In the genomic region with DNA sequence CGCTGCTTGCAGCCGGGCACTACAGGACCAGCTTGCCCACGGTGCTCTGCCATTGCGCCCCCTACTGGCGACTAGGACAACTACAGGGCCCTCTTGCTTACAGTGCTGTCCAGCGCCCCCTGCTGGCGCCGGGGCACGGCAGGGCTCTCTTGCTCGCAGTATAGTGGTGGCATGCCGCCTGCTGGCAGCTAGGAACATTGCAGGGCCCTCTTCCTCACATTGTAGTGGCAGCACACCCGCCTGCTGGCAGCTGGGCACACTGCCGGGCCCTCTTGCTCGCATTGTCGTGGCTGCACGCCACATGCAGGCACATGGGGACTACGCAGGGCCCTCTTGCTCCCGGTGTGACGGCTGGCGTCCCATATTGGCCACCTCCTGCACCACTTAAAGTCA, we compare ENCODE assay signal across 1 cellular context.
A peak's percentile ranks its signal among the peaks of the same experiment; 100 is the strongest.
TF ChIP-seq lines count a peak whose summit lies in the region.

No MANE protein-coding gene starts in this region.

TF ChIP-seq in HepG2, 621 proteins besides CTCF, POLR2A, EP300 and RAD21 (continued from another document and continues in another):
- TF ChIP-seq, protein P1, sequence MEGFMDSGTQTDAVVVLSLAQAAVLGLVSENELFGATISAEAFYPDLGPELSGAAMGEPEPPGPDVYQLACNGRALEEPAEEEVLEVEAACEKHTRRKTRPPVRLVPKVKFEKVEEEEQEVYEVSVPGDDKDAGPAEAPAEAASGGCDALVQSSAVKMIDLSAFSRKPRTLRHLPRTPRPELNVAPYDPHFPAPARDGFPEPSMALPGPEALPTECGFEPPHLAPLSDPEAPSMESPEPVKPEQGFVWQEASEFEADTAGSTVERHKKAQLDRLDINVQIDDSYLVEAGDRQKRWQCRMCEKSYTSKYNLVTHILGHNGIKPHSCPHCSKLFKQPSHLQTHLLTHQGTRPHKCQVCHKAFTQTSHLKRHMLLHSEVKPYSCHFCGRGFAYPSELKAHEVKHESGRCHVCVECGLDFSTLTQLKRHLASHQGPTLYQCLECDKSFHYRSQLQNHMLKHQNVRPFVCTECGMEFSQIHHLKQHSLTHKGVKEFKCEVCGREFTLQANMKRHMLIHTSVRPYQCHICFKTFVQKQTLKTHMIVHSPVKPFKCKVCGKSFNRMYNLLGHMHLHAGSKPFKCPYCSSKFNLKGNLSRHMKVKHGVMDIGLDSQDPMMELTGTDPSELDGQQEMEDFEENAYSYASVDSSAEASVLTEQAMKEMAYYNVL (CRISPR knock-in tag; IDR thresholded peaks at IDR 0.05; ENCODE audit: borderline replicate concordance): peak; percentile 66; the same call in 1 of the 2 replicates
- TF ChIP-seq, protein P2, sequence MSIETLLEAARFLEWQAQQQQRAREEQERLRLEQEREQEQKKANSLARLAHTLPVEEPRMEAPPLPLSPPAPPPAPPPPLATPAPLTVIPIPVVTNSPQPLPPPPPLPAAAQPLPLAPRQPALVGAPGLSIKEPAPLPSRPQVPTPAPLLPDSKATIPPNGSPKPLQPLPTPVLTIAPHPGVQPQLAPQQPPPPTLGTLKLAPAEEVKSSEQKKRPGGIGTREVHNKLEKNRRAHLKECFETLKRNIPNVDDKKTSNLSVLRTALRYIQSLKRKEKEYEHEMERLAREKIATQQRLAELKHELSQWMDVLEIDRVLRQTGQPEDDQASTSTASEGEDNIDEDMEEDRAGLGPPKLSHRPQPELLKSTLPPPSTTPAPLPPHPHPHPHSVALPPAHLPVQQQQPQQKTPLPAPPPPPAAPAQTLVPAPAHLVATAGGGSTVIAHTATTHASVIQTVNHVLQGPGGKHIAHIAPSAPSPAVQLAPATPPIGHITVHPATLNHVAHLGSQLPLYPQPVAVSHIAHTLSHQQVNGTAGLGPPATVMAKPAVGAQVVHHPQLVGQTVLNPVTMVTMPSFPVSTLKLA (IDR thresholded peaks at IDR 0.05): peak; percentile 50
- TF ChIP-seq MTA1 (CRISPR knock-in tag; IDR thresholded peaks at IDR 0.05; ENCODE audit: borderline replicate concordance) (peak; percentile 76; the same call in 1 of the 2 replicates), ZMAT3 (CRISPR knock-in tag; conservative IDR thresholded peaks at IDR 0.05) (peak; percentile 96), MED1 (CRISPR knock-in tag; IDR thresholded peaks at IDR 0.05) (peak; percentile 84), RARA (CRISPR knock-in tag; IDR thresholded peaks at IDR 0.05) (peak; percentile 14), CEBPG (CRISPR knock-in tag; IDR thresholded peaks at IDR 0.05) (peak; percentile 37; the same call in 1 of the 2 replicates), FOXO1 (CRISPR knock-in tag; IDR thresholded peaks at IDR 0.05) (peak; percentile 86), SNAI1 (CRISPR knock-in tag; IDR thresholded peaks at IDR 0.05; ENCODE audit: borderline replicate concordance) (0 out of 2 replicates have a peak, but pooled peaks have one; percentile 45), ZIK1 (CRISPR knock-in tag; IDR thresholded peaks at IDR 0.05; ENCODE audit: borderline replicate concordance, low read depth) (peak; percentile 78), ZNF124 (CRISPR knock-in tag; IDR thresholded peaks at IDR 0.05) (peak; percentile 90), TP53 (CRISPR knock-in tag; conservative IDR thresholded peaks at IDR 0.05) (peak; percentile 94)
- TF ChIP-seq, protein P3, sequence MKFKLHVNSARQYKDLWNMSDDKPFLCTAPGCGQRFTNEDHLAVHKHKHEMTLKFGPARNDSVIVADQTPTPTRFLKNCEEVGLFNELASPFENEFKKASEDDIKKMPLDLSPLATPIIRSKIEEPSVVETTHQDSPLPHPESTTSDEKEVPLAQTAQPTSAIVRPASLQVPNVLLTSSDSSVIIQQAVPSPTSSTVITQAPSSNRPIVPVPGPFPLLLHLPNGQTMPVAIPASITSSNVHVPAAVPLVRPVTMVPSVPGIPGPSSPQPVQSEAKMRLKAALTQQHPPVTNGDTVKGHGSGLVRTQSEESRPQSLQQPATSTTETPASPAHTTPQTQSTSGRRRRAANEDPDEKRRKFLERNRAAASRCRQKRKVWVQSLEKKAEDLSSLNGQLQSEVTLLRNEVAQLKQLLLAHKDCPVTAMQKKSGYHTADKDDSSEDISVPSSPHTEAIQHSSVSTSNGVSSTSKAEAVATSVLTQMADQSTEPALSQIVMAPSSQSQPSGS (CRISPR knock-in tag; IDR thresholded peaks at IDR 0.05): peak; percentile 88
- TF ChIP-seq, protein P4, sequence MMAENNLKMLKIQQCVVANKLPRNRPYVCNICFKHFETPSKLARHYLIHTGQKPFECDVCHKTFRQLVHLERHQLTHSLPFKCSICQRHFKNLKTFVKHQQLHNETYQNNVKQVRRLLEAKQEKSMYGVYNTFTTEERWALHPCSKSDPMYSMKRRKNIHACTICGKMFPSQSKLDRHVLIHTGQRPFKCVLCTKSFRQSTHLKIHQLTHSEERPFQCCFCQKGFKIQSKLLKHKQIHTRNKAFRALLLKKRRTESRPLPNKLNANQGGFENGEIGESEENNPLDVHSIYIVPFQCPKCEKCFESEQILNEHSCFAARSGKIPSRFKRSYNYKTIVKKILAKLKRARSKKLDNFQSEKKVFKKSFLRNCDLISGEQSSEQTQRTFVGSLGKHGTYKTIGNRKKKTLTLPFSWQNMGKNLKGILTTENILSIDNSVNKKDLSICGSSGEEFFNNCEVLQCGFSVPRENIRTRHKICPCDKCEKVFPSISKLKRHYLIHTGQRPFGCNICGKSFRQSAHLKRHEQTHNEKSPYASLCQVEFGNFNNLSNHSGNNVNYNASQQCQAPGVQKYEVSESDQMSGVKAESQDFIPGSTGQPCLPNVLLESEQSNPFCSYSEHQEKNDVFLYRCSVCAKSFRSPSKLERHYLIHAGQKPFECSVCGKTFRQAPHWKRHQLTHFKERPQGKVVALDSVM (CRISPR knock-in tag; IDR thresholded peaks at IDR 0.05): peak; percentile 48; the same call in 1 of the 2 replicates
- TF ChIP-seq, protein P5, sequence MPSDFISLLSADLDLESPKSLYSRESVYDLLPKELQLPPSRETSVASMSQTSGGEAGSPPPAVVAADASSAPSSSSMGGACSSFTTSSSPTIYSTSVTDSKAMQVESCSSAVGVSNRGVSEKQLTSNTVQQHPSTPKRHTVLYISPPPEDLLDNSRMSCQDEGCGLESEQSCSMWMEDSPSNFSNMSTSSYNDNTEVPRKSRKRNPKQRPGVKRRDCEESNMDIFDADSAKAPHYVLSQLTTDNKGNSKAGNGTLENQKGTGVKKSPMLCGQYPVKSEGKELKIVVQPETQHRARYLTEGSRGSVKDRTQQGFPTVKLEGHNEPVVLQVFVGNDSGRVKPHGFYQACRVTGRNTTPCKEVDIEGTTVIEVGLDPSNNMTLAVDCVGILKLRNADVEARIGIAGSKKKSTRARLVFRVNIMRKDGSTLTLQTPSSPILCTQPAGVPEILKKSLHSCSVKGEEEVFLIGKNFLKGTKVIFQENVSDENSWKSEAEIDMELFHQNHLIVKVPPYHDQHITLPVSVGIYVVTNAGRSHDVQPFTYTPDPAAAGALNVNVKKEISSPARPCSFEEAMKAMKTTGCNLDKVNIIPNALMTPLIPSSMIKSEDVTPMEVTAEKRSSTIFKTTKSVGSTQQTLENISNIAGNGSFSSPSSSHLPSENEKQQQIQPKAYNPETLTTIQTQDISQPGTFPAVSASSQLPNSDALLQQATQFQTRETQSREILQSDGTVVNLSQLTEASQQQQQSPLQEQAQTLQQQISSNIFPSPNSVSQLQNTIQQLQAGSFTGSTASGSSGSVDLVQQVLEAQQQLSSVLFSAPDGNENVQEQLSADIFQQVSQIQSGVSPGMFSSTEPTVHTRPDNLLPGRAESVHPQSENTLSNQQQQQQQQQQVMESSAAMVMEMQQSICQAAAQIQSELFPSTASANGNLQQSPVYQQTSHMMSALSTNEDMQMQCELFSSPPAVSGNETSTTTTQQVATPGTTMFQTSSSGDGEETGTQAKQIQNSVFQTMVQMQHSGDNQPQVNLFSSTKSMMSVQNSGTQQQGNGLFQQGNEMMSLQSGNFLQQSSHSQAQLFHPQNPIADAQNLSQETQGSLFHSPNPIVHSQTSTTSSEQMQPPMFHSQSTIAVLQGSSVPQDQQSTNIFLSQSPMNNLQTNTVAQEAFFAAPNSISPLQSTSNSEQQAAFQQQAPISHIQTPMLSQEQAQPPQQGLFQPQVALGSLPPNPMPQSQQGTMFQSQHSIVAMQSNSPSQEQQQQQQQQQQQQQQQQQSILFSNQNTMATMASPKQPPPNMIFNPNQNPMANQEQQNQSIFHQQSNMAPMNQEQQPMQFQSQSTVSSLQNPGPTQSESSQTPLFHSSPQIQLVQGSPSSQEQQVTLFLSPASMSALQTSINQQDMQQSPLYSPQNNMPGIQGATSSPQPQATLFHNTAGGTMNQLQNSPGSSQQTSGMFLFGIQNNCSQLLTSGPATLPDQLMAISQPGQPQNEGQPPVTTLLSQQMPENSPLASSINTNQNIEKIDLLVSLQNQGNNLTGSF (CRISPR knock-in tag; IDR thresholded peaks at IDR 0.05): peak; percentile 19; the same call in 1 of the 2 replicates
- TF ChIP-seq, protein P6, sequence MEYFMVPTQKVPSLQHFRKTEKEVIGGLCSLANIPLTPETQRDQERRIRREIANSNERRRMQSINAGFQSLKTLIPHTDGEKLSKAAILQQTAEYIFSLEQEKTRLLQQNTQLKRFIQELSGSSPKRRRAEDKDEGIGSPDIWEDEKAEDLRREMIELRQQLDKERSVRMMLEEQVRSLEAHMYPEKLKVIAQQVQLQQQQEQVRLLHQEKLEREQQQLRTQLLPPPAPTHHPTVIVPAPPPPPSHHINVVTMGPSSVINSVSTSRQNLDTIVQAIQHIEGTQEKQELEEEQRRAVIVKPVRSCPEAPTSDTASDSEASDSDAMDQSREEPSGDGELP (IDR thresholded peaks at IDR 0.05; ENCODE audit: borderline replicate concordance, low read depth): peak; percentile 46; the same call in 1 of the 2 replicates
- TF ChIP-seq, protein P7, sequence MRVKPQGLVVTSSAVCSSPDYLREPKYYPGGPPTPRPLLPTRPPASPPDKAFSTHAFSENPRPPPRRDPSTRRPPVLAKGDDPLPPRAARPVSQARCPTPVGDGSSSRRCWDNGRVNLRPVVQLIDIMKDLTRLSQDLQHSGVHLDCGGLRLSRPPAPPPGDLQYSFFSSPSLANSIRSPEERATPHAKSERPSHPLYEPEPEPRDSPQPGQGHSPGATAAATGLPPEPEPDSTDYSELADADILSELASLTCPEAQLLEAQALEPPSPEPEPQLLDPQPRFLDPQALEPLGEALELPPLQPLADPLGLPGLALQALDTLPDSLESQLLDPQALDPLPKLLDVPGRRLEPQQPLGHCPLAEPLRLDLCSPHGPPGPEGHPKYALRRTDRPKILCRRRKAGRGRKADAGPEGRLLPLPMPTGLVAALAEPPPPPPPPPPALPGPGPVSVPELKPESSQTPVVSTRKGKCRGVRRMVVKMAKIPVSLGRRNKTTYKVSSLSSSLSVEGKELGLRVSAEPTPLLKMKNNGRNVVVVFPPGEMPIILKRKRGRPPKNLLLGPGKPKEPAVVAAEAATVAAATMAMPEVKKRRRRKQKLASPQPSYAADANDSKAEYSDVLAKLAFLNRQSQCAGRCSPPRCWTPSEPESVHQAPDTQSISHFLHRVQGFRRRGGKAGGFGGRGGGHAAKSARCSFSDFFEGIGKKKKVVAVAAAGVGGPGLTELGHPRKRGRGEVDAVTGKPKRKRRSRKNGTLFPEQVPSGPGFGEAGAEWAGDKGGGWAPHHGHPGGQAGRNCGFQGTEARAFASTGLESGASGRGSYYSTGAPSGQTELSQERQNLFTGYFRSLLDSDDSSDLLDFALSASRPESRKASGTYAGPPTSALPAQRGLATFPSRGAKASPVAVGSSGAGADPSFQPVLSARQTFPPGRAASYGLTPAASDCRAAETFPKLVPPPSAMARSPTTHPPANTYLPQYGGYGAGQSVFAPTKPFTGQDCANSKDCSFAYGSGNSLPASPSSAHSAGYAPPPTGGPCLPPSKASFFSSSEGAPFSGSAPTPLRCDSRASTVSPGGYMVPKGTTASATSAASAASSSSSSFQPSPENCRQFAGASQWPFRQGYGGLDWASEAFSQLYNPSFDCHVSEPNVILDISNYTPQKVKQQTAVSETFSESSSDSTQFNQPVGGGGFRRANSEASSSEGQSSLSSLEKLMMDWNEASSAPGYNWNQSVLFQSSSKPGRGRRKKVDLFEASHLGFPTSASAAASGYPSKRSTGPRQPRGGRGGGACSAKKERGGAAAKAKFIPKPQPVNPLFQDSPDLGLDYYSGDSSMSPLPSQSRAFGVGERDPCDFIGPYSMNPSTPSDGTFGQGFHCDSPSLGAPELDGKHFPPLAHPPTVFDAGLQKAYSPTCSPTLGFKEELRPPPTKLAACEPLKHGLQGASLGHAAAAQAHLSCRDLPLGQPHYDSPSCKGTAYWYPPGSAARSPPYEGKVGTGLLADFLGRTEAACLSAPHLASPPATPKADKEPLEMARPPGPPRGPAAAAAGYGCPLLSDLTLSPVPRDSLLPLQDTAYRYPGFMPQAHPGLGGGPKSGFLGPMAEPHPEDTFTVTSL (CRISPR knock-in tag; IDR thresholded peaks at IDR 0.05; ENCODE audit: borderline replicate concordance): 0 out of 2 replicates have a peak, but pooled peaks have one; percentile 47
- TF ChIP-seq, protein P8, sequence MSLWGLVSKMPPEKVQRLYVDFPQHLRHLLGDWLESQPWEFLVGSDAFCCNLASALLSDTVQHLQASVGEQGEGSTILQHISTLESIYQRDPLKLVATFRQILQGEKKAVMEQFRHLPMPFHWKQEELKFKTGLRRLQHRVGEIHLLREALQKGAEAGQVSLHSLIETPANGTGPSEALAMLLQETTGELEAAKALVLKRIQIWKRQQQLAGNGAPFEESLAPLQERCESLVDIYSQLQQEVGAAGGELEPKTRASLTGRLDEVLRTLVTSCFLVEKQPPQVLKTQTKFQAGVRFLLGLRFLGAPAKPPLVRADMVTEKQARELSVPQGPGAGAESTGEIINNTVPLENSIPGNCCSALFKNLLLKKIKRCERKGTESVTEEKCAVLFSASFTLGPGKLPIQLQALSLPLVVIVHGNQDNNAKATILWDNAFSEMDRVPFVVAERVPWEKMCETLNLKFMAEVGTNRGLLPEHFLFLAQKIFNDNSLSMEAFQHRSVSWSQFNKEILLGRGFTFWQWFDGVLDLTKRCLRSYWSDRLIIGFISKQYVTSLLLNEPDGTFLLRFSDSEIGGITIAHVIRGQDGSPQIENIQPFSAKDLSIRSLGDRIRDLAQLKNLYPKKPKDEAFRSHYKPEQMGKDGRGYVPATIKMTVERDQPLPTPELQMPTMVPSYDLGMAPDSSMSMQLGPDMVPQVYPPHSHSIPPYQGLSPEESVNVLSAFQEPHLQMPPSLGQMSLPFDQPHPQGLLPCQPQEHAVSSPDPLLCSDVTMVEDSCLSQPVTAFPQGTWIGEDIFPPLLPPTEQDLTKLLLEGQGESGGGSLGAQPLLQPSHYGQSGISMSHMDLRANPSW (CRISPR knock-in tag; IDR thresholded peaks at IDR 0.05; ENCODE audit: borderline replicate concordance): peak; percentile 96
- TF ChIP-seq, protein P9, sequence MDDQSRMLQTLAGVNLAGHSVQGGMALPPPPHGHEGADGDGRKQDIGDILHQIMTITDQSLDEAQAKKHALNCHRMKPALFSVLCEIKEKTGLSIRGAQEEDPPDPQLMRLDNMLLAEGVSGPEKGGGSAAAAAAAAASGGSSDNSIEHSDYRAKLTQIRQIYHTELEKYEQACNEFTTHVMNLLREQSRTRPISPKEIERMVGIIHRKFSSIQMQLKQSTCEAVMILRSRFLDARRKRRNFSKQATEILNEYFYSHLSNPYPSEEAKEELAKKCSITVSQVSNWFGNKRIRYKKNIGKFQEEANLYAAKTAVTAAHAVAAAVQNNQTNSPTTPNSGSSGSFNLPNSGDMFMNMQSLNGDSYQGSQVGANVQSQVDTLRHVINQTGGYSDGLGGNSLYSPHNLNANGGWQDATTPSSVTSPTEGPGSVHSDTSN (CRISPR knock-in tag; IDR thresholded peaks at IDR 0.05; ENCODE audit: borderline replicate concordance): 0 out of 2 replicates have a peak, but pooled peaks have one; percentile 59
